Comparison of ENCODE assay signal across 8 cellular contexts in genomic region chr14:49692895-49693737, GRCh38. TPM values are rescaled to one million over a fixed set of nuclear protein-coding genes. Genes with fewer than 3 reads are reported as not detected.
DNase-seq lines count a peak whose midpoint lies in the region; ATAC-seq and TF ChIP-seq lines count a peak whose summit lies in the region.

TSS of gene KLHDC1 (plus strand) at chr14:49693120. CDS start at chr14:49693195, 75 bp downstream.

- H3K4me1 ChIP-seq in HUES6 (ENCODE audit: control insufficient read depth, insufficient read depth, low read length) (peaks cover 14% of the 10 kb centered on the region), OCI-LY7 (ENCODE audit: insufficient read depth, low read length, poor library complexity, severe bottlenecking) (peaks cover 26% of the 10 kb centered on the region), muscle layer of duodenum (ENCODE audit: control insufficient read depth in 1 of 2, insufficient read depth in 2 of 2, low read length in 2 of 2) (peaks cover 0 to 10% of the 10 kb centered on the region in 2 donors)

- DNase-seq in COR-L47 (lab: John Stamatoyannopoulos, UW) (peak; percentile 68), OCI-LY7 (ENCODE audit: low spot score) (peak; percentile 63)
- peak; percentile 73 for DNase-seq in activated T-cell treated with anti-CD3 and anti-CD28 coated beads, Interleukin-2, amount 50 U/mL, for 4 hours
- DNase-seq in stimulated activated CD8-positive, alpha-beta memory T cell treated with anti-CD3 and anti-CD28 coated beads, Interleukin-7, amount 100 ng/mL, for 1 hour (ENCODE audit: low read depth in 2 of 2): peak; percentile 51 to 53

- no TSS peak for BruUV-seq in OCI-LY7 (replicated peaks; lab: Mats Ljungman, UMichigan)

- CTCF ChIA-PET in OCI-LY7 (lab: Charles Lee; ENCODE audit: unreplicated experiment): no interaction called here

- intact Hi-C loops in OCI-LY7 (cut with micrococcal nuclease; ENCODE audit: unreplicated experiment): no loop called here

- H2AFZ ChIP-seq in OCI-LY7 (ENCODE audit: low read length): peak within 1 kb of the TSS; percentile 86

- peak within 1 kb of the TSS; percentile 86 for H3K4me3 Mint-ChIP-seq in activated T-cell treated with anti-CD3 and anti-CD28 coated beads, Interleukin-2, amount 50 U/mL, for 4 hours

- H3K4me2 ChIP-seq in OCI-LY7 (ENCODE audit: low read length): peak within 1 kb of the TSS; percentile 68

- H3K27me3 ChIP-seq in HUES6 (ENCODE audit: control insufficient read depth, insufficient read depth, low read length): peaks cover 19% of the 10 kb centered on the region
- H3K27me3 ChIP-seq in muscle layer of duodenum (ENCODE audit: low read depth, low read length): no peaks in the 10 kb centered on the region

- POLR2A ChIA-PET in OCI-LY7 (lab: Charles Lee): interaction anchor here (1.0 to 1.2 kb wide), 3 partner anchors 13 to 72 kb away, joined by 3 to 4 read pairs (median 3); no protein-coding TSS in a partner anchor

- no peaks in the 10 kb centered on the region for H3K9me3 ChIP-seq in HUES6 (ENCODE audit: control insufficient read depth, insufficient read depth, low read depth, low read length)
- H3K9me3 ChIP-seq in OCI-LY7 (ENCODE audit: low read length): no peaks in the 10 kb centered on the region
- no peaks in the 10 kb centered on the region for H3K9me3 ChIP-seq in muscle layer of duodenum (ENCODE audit: control insufficient read depth in 1 of 2, low read length in 2 of 2)

- no peak within 1 kb of the TSS; the same call in 1 of the 2 replicates for H3K27ac ChIP-seq in HUES6 (ENCODE audit: low read depth, low read length)
- no peak within 1 kb of the TSS for H3K27ac ChIP-seq in OCI-LY7 (ENCODE audit: low read depth, low read length, poor library complexity, severe bottlenecking)
- H3K27ac ChIP-seq in muscle layer of duodenum (ENCODE audit: low read length): peak within 1 kb of the TSS; percentile 75

- H3K9me3 Mint-ChIP-seq in activated T-cell treated with anti-CD3 and anti-CD28 coated beads, Interleukin-2, amount 50 U/mL, for 4 hours: no peaks in the 10 kb centered on the region

- no peaks in the 10 kb centered on the region for H3K36me3 Mint-ChIP-seq in activated T-cell treated with anti-CD3 and anti-CD28 coated beads, Interleukin-2, amount 50 U/mL, for 4 hours (ENCODE audit: insufficient read depth)

- peak; percentile 50 for ATAC-seq in GM21390 (IDR thresholded peaks at IDR 0.05; ENCODE audit: unreplicated experiment)
- peak; percentile 73 to 76 for ATAC-seq in activated T-cell treated with anti-CD3 and anti-CD28 coated beads, Interleukin-2, amount 50 U/mL, for 4 hours
- ATAC-seq in esophagus mucosa: peak; percentile 77

- H3K36me3 ChIP-seq in HUES6 (ENCODE audit: control insufficient read depth, insufficient read depth, low read length): no peaks in the 10 kb centered on the region
- no peaks in the 10 kb centered on the region for H3K36me3 ChIP-seq in OCI-LY7 (ENCODE audit: insufficient read depth, low read length)
- peaks cover 0 to 4% of the 10 kb centered on the region in 2 donors for H3K36me3 ChIP-seq in muscle layer of duodenum (ENCODE audit: control insufficient read depth in 1 of 2, insufficient read depth in 2 of 2, low read length in 2 of 2)

- no peaks in the 10 kb centered on the region for H3K9me2 ChIP-seq in OCI-LY7 (ENCODE audit: insufficient read depth, low read length)

- TF ChIP-seq CTCF in OCI-LY7 (conservative IDR thresholded peaks at IDR 0.05; ENCODE audit: low read length): no peak

- no peaks in the 10 kb centered on the region for H4K20me1 ChIP-seq in OCI-LY7 (ENCODE audit: insufficient read depth, low read length)

- H3K9ac ChIP-seq in HUES6 (ENCODE audit: low read length): peak within 1 kb of the TSS; percentile 89

- no peaks in the 10 kb centered on the region for H3K27me3 Mint-ChIP-seq in activated T-cell treated with anti-CD3 and anti-CD28 coated beads, Interleukin-2, amount 50 U/mL, for 4 hours (ENCODE audit: low read depth)

- no peaks in the 10 kb centered on the region for H3K79me2 ChIP-seq in OCI-LY7 (ENCODE audit: insufficient read depth, low read depth, low read length)

- peaks cover 32% of the 10 kb centered on the region for H3K4me1 Mint-ChIP-seq in activated T-cell treated with anti-CD3 and anti-CD28 coated beads, Interleukin-2, amount 50 U/mL, for 4 hours (ENCODE audit: low read depth)

- H3K4me3 ChIP-seq in HUES6 (ENCODE audit: low read depth, low read length): peak within 1 kb of the TSS; percentile 93
- peak within 1 kb of the TSS; percentile 66 for H3K4me3 ChIP-seq in OCI-LY7 (ENCODE audit: low read depth, low read length, poor library complexity, severe bottlenecking)
- H3K4me3 ChIP-seq in muscle layer of duodenum (ENCODE audit: low read depth in 1 of 2, low read length in 2 of 2): peak within 1 kb of the TSS; percentile 64 to 67

RNA-seq across cellular contexts. Expression of gene KLHDC1, which starts in this region (rescaled TPM):
- 0.25 and 0.26 TPM in 2 replicates for total RNA-seq in OCI-LY7 (2014; rRNA removed; shearing (Covaris generic))
- total RNA-seq in OCI-LY7 (2022): 0.37 TPM in 1 of 2 replicates, not detected in the other
- 1 to 10 TPM in 2 of 3 donors, under 1 TPM in 1; 0.57 to 1.8 (median 1.2) TPM for total RNA-seq in activated T-cell treated with anti-CD3 and anti-CD28 coated beads, Interleukin-2, amount 50 U/mL, for 4 hours
- total RNA-seq in esophagus mucosa: 1.5 TPM

Comparison
In these comparisons a context has a peak if more than half of its experiments do, and no peak if none do; other contexts are left out.
1. Peak in DNase-seq, H3K4me3 ChIP-seq and H3K4me2 ChIP-seq in OCI-LY7; RNA of the gene not detected or under 1 TPM.